In genomic region chr2:42190191-42190590, GRCh38 we compare ENCODE assay signal across 1 cellular context.
TF ChIP-seq lines count a peak whose summit lies in the region.

No MANE protein-coding gene starts in this region.

TF ChIP-seq in WTC11, 78 proteins besides CTCF, POLR2A, EP300 and RAD21 (continued from another document):
- TF ChIP-seq ZNF532 (CRISPR knock-in tag; IDR thresholded peaks at IDR 0.05; ENCODE audit: borderline replicate concordance) (no peak), GRHL2 (CRISPR knock-in tag; IDR thresholded peaks at IDR 0.05; ENCODE audit: insufficient replicate concordance, severe bottlenecking) (no peak), ZNF423 (CRISPR knock-in tag; IDR thresholded peaks at IDR 0.05) (no peak), ZNF396 (CRISPR knock-in tag; IDR thresholded peaks at IDR 0.05; ENCODE audit: borderline replicate concordance) (no peak), TP53 (CRISPR knock-in tag; IDR thresholded peaks at IDR 0.05) (no peak), ZNF138 (CRISPR knock-in tag; conservative IDR thresholded peaks at IDR 0.05) (no peak), FOXK1 (CRISPR knock-in tag; IDR thresholded peaks at IDR 0.05) (no peak), IRF1 (CRISPR knock-in tag; IDR thresholded peaks at IDR 0.05) (no peak), GTF2I (CRISPR knock-in tag; conservative IDR thresholded peaks at IDR 0.05) (no peak), FOXP1 (CRISPR knock-in tag; IDR thresholded peaks at IDR 0.05; ENCODE audit: borderline replicate concordance) (no peak), SP1 (CRISPR knock-in tag; conservative IDR thresholded peaks at IDR 0.05) (no peak), E2F5 (CRISPR knock-in tag; IDR thresholded peaks at IDR 0.05) (no peak)
